ENCODE assay signal across 1 cellular context in the genomic region with DNA sequence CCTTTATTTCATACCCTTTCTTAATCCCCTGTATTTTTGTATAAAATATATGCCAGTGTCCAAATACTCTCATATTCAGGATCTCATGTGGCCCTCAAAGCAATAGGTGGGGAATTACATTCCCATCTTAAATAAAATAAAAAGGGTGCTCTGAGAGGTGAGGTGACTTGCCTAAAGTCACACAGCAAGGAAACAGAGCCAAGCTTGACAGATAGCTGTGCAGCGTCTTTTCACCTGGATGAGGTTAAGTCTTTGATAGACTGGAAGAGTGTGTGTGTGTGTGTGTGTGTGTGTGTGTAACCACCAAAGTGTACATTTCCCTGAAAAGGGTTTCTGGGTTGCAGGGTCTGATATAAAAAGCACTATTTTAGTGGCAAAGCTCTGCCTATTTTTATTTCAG.
TF ChIP-seq lines count a peak whose summit lies in the region.

No MANE protein-coding gene starts in this region.

TF ChIP-seq in HEK293, 187 proteins besides CTCF, POLR2A, EP300 and RAD21 (continued from another document):
- TF ChIP-seq, protein P1, sequence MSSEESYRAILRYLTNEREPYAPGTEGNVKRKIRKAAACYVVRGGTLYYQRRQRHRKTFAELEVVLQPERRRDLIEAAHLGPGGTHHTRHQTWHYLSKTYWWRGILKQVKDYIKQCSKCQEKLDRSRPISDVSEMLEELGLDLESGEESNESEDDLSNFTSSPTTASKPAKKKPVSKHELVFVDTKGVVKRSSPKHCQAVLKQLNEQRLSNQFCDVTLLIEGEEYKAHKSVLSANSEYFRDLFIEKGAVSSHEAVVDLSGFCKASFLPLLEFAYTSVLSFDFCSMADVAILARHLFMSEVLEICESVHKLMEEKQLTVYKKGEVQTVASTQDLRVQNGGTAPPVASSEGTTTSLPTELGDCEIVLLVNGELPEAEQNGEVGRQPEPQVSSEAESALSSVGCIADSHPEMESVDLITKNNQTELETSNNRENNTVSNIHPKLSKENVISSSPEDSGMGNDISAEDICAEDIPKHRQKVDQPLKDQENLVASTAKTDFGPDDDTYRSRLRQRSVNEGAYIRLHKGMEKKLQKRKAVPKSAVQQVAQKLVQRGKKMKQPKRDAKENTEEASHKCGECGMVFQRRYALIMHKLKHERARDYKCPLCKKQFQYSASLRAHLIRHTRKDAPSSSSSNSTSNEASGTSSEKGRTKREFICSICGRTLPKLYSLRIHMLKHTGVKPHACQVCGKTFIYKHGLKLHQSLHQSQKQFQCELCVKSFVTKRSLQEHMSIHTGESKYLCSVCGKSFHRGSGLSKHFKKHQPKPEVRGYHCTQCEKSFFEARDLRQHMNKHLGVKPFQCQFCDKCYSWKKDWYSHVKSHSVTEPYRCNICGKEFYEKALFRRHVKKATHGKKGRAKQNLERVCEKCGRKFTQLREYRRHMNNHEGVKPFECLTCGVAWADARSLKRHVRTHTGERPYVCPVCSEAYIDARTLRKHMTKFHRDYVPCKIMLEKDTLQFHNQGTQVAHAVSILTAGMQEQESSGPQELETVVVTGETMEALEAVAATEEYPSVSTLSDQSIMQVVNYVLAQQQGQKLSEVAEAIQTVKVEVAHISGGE (tag by site-specific recombination; conservative IDR thresholded peaks at IDR 0.05; ENCODE audit: low read depth) = no peak
- TF ChIP-seq, protein P2, sequence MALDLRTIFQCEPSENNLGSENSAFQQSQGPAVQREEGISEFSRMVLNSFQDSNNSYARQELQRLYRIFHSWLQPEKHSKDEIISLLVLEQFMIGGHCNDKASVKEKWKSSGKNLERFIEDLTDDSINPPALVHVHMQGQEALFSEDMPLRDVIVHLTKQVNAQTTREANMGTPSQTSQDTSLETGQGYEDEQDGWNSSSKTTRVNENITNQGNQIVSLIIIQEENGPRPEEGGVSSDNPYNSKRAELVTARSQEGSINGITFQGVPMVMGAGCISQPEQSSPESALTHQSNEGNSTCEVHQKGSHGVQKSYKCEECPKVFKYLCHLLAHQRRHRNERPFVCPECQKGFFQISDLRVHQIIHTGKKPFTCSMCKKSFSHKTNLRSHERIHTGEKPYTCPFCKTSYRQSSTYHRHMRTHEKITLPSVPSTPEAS (tag by site-specific recombination; IDR thresholded peaks at IDR 0.05) = 0 out of 2 replicates have a peak, but pooled peaks have one; percentile 48
- TF ChIP-seq, protein P3, sequence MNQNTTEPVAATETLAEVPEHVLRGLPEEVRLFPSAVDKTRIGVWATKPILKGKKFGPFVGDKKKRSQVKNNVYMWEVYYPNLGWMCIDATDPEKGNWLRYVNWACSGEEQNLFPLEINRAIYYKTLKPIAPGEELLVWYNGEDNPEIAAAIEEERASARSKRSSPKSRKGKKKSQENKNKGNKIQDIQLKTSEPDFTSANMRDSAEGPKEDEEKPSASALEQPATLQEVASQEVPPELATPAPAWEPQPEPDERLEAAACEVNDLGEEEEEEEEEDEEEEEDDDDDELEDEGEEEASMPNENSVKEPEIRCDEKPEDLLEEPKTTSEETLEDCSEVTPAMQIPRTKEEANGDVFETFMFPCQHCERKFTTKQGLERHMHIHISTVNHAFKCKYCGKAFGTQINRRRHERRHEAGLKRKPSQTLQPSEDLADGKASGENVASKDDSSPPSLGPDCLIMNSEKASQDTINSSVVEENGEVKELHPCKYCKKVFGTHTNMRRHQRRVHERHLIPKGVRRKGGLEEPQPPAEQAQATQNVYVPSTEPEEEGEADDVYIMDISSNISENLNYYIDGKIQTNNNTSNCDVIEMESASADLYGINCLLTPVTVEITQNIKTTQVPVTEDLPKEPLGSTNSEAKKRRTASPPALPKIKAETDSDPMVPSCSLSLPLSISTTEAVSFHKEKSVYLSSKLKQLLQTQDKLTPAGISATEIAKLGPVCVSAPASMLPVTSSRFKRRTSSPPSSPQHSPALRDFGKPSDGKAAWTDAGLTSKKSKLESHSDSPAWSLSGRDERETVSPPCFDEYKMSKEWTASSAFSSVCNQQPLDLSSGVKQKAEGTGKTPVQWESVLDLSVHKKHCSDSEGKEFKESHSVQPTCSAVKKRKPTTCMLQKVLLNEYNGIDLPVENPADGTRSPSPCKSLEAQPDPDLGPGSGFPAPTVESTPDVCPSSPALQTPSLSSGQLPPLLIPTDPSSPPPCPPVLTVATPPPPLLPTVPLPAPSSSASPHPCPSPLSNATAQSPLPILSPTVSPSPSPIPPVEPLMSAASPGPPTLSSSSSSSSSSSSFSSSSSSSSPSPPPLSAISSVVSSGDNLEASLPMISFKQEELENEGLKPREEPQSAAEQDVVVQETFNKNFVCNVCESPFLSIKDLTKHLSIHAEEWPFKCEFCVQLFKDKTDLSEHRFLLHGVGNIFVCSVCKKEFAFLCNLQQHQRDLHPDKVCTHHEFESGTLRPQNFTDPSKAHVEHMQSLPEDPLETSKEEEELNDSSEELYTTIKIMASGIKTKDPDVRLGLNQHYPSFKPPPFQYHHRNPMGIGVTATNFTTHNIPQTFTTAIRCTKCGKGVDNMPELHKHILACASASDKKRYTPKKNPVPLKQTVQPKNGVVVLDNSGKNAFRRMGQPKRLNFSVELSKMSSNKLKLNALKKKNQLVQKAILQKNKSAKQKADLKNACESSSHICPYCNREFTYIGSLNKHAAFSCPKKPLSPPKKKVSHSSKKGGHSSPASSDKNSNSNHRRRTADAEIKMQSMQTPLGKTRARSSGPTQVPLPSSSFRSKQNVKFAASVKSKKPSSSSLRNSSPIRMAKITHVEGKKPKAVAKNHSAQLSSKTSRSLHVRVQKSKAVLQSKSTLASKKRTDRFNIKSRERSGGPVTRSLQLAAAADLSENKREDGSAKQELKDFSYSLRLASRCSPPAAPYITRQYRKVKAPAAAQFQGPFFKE (tag by site-specific recombination; IDR thresholded peaks at IDR 0.05; ENCODE audit: borderline replicate concordance) = 0 out of 2 replicates have a peak, but pooled peaks have one; percentile 23
- no peak for TF ChIP-seq REPIN1 (tag by site-specific recombination; IDR thresholded peaks at IDR 0.05; ENCODE audit: low read depth)
- no peak for TF ChIP-seq ZNF146 (tag by site-specific recombination; IDR thresholded peaks at IDR 0.05)
- TF ChIP-seq, protein P4, sequence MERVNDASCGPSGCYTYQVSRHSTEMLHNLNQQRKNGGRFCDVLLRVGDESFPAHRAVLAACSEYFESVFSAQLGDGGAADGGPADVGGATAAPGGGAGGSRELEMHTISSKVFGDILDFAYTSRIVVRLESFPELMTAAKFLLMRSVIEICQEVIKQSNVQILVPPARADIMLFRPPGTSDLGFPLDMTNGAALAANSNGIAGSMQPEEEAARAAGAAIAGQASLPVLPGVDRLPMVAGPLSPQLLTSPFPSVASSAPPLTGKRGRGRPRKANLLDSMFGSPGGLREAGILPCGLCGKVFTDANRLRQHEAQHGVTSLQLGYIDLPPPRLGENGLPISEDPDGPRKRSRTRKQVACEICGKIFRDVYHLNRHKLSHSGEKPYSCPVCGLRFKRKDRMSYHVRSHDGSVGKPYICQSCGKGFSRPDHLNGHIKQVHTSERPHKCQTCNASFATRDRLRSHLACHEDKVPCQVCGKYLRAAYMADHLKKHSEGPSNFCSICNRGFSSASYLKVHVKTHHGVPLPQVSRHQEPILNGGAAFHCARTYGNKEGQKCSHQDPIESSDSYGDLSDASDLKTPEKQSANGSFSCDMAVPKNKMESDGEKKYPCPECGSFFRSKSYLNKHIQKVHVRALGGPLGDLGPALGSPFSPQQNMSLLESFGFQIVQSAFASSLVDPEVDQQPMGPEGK (tag by site-specific recombination; IDR thresholded peaks at IDR 0.05) = no peak
